8 cellular contexts compared by ENCODE assay signal in genomic region chr3:101827211-101828174, GRCh38. TPM values are rescaled to one million over a fixed set of nuclear protein-coding genes. Genes with fewer than 3 reads are reported as not detected.
DNase-seq lines count a peak whose midpoint lies in the region; ATAC-seq and TF ChIP-seq lines count a peak whose summit lies in the region.

No MANE protein-coding gene starts in this region.

- no peak for TF ChIP-seq CTCF in CD8-positive, alpha-beta T cell (IDR thresholded peaks at IDR 0.05)
- no peak for TF ChIP-seq CTCF in upper lobe of left lung (IDR thresholded peaks at IDR 0.05)

- POLR2A ChIA-PET in CD8-positive, alpha-beta T cell (lab: Charles Lee): interaction anchor here (0.6 to 4.3 kb wide), 9 partner anchors 11 to 382 kb away, joined by 3 to 50 read pairs (median 3); partner anchors contain the start of genes NFKBIZ, NXPE3, PCNP and RPL24

- DNase-seq in CD8-positive, alpha-beta T cell: peak; percentile 54 to 81 (median 73)
- DNase-seq in HT-29 (ENCODE audit: low spot score) (peak; percentile 87), SKM-1 treated with dmso at 0.1 percent for 144 hours (lab: John Stamatoyannopoulos, UW; ENCODE audit: unreplicated experiment) (peak; percentile 31), left cardiac atrium (peak; percentile 81), posterior vena cava (ENCODE audit: low spot score) (peak; percentile 92), upper lobe of left lung (peak; percentile 33 to 89)
- DNase-seq in activated naive CD8-positive, alpha-beta T cell treated with anti-CD3 and anti-CD28 coated beads, Interleukin-2, amount 50 U/mL, for 16 hours (ENCODE audit: low read depth, low spot score): peak; percentile 83

- peak overlapping the region; percentile 98 for H3K27ac Mint-ChIP-seq in CD8-positive, alpha-beta T cell

- no peaks in the 10 kb centered on the region for H3K27me3 Mint-ChIP-seq in CD8-positive, alpha-beta T cell (ENCODE audit: low read depth)

- TF ChIP-seq EP300 in upper lobe of left lung (IDR thresholded peaks at IDR 0.05): peak in 1 of 4 donors; percentile 21

- CTCF ChIA-PET in CD8-positive, alpha-beta T cell (lab: Charles Lee): interaction anchor here (0.6 to 2.4 kb wide), 11 partner anchors 12 to 398 kb away, joined by 3 to 13 read pairs (median 4); no protein-coding TSS in a partner anchor

- H3K4me1 ChIP-seq in CD8-positive, alpha-beta T cell (ENCODE audit: insufficient read depth, low read length): peaks cover 35% of the 10 kb centered on the region
- peaks cover 29 to 43% (median 37%) of the 10 kb centered on the region in 4 donors for H3K4me1 ChIP-seq in upper lobe of left lung

- WGBS in upper lobe of left lung, 2 donors: 1 to 2% methylated on average over 30 of the region's 30 CpGs

- peaks cover 61% of the 10 kb centered on the region for H3K4me1 Mint-ChIP-seq in CD8-positive, alpha-beta T cell (ENCODE audit: low read depth)

- ATAC-seq in CD8-positive, alpha-beta T cell: peak; percentile 84
- ATAC-seq in GM19467 (IDR thresholded peaks at IDR 0.05; ENCODE audit: unreplicated experiment) (peak; percentile 82), left cardiac atrium (peak; percentile 85 to 92), upper lobe of left lung (ENCODE audit: low FRiP score in 2 of 2) (peak; percentile 92 to 93)

- peaks cover 14% of the 10 kb centered on the region for H3K36me3 Mint-ChIP-seq in CD8-positive, alpha-beta T cell

- H3K9me3 Mint-ChIP-seq in CD8-positive, alpha-beta T cell: no peaks in the 10 kb centered on the region

- no peaks in the 10 kb centered on the region for H3K9me3 ChIP-seq in CD8-positive, alpha-beta T cell (ENCODE audit: low read length)
- no peaks in the 10 kb centered on the region for H3K9me3 ChIP-seq in upper lobe of left lung

- H3K27ac ChIP-seq in CD8-positive, alpha-beta T cell (ENCODE audit: low read depth, low read length): peak overlapping the region; percentile 72
- peak overlapping the region; percentile 83 to 94 (median 92) for H3K27ac ChIP-seq in upper lobe of left lung

- intact Hi-C loops in CD8-positive, alpha-beta T cell (cut with DNase I, micrococcal nuclease): loop anchor here (1.0 to 5.0 kb wide), 5 partner anchors 19 to 110 kb away; partner anchors contain the start of gene NFKBIZ (in 2 of the 2)
- intact Hi-C loops in left cardiac atrium (cut with DNase I) (no loop called here), posterior vena cava (cut with DNase I) (no loop called here)

- TF ChIP-seq POLR2A in upper lobe of left lung (IDR thresholded peaks at IDR 0.05): peak in 3 of 4 donors; percentile 50 to 78 (median 64)

- peak overlapping the region; percentile 65 for H3K4me3 ChIP-seq in CD8-positive, alpha-beta T cell (ENCODE audit: low read depth, low read length)
- peak overlapping the region; percentile 45 to 61 (median 56) for H3K4me3 ChIP-seq in upper lobe of left lung

- no peaks in the 10 kb centered on the region for H3K27me3 ChIP-seq in CD8-positive, alpha-beta T cell (ENCODE audit: insufficient read depth, low read length)
- no peaks in the 10 kb centered on the region for H3K27me3 ChIP-seq in upper lobe of left lung

- peak overlapping the region; percentile 94 for H3K4me3 Mint-ChIP-seq in CD8-positive, alpha-beta T cell

- no peaks in the 10 kb centered on the region for H3K36me3 ChIP-seq in CD8-positive, alpha-beta T cell (ENCODE audit: insufficient read depth, low read length)
- peaks cover 0 to 4% (median 0%) of the 10 kb centered on the region in 4 donors for H3K36me3 ChIP-seq in upper lobe of left lung

RNA-seq across cellular contexts. Expression of gene NFKBIZ, which starts 21.8 kb away (rescaled TPM):
- total RNA-seq in CD8-positive, alpha-beta T cell: 100 to 1,000 TPM; 460 to 477 TPM
- 51.0 and 53.2 TPM in 2 replicates for total RNA-seq in HT-29 (2014; rRNA removed; shearing (Covaris generic))
- total RNA-seq in left cardiac atrium: 10 to 100 TPM; 34.9 to 39.7 TPM
- total RNA-seq in posterior vena cava: 100 to 1,000 TPM in 1 of 2 donors, 10 to 100 TPM in 1; 77.4 to 103 TPM
- total RNA-seq in upper lobe of left lung: 100 to 1,000 TPM in 3 of 6 donors, 10 to 100 TPM in 3; 76.1 to 270 (median 106) TPM

RNA-seq across cellular contexts. Expression of gene NXPE3, which starts 48.5 kb away (rescaled TPM):
- 10 to 100 TPM; 39.8 to 40.3 TPM for total RNA-seq in CD8-positive, alpha-beta T cell
- total RNA-seq in HT-29 (2014; rRNA removed; shearing (Covaris generic)): 1.5 and 3.3 TPM in 2 replicates
- total RNA-seq in left cardiac atrium (10 to 100 TPM; 34.2 to 35.1 TPM), posterior vena cava (10 to 100 TPM; 21.0 to 21.1 TPM), upper lobe of left lung (10 to 100 TPM in 5 of 6 donors, 1 to 10 TPM in 1; 7.2 to 16.8 (median 15.5) TPM)

Comparison
In these comparisons a context has a peak if more than half of its experiments do, and no peak if none do; other contexts are left out.
1. Peak in every context shown above with its lines: DNase-seq, ATAC-seq, H3K4me3 ChIP-seq and H3K27ac ChIP-seq.
2. DNase-seq: peak in every context shown above with its lines; median percentile 92 in posterior vena cava; 87 in HT-29; 83 in activated naive CD8-positive, alpha-beta T cell treated with anti-CD3 and anti-CD28 coated beads, Interleukin-2, amount 50 U/mL, for 16 hours; 81 in left cardiac atrium; 73 in CD8-positive, alpha-beta T cell; 61 in upper lobe of left lung; 31 in SKM-1 treated with dmso at 0.1 percent for 144 hours.
3. intact Hi-C loops: an anchor here in CD8-positive, alpha-beta T cell (1.0 to 5.0 kb wide); none called in left cardiac atrium and posterior vena cava.